Comparison of ENCODE assay signal across 8 cellular contexts in genomic region chr5:8864053-8864452, GRCh38.
DNase-seq lines count a peak whose midpoint lies in the region; ATAC-seq and TF ChIP-seq lines count a peak whose summit lies in the region.

No MANE protein-coding gene starts in this region.

- H3K4me3 ChIP-seq in GM12875 (ENCODE audit: low read depth, low read length) (no peak overlapping the region), astrocyte of the spinal cord (ENCODE audit: low read depth, low read length) (no peak overlapping the region), upper lobe of left lung (no peak overlapping the region)

- peaks cover 4% of the 10 kb centered on the region for H3K9me3 Mint-ChIP-seq in neural crest cell

- H3K27ac ChIP-seq in upper lobe of left lung = no peak overlapping the region

- H3K27ac Mint-ChIP-seq in neural crest cell (ENCODE audit: unreplicated experiment) = no peak overlapping the region

- TF ChIP-seq CTCF in GM12875 (IDR thresholded peaks at IDR 0.05; ENCODE audit: borderline replicate concordance, insufficient read depth, low read depth, low read length) (peak; percentile 60), astrocyte of the spinal cord (IDR thresholded peaks at IDR 0.05; ENCODE audit: low read depth, low read length) (peak; percentile 47), neural crest cell (conservative IDR thresholded peaks at IDR 0.05) (peak; percentile 57), upper lobe of left lung (IDR thresholded peaks at IDR 0.05) (no peak)

- ATAC-seq in upper lobe of left lung (ENCODE audit: low FRiP score in 2 of 2) = no peak

- no peaks in the 10 kb centered on the region for H3K27me3 ChIP-seq in upper lobe of left lung

- no peaks in the 10 kb centered on the region for H3K4me1 ChIP-seq in upper lobe of left lung

- no peaks in the 10 kb centered on the region for H3K9me3 ChIP-seq in upper lobe of left lung

- H3K4me1 Mint-ChIP-seq in neural crest cell = peaks cover 22% of the 10 kb centered on the region

- WGBS in upper lobe of left lung, 2 donors = 55 to 63% methylated on average over 4 of the region's 4 CpGs

- no peaks in the 10 kb centered on the region for H3K27me3 Mint-ChIP-seq in neural crest cell (ENCODE audit: low read depth)

- TF ChIP-seq EP300 in upper lobe of left lung (IDR thresholded peaks at IDR 0.05) = no peak

- H3K36me3 ChIP-seq in upper lobe of left lung = no peaks in the 10 kb centered on the region

- peak; percentile 15 for DNase-seq in KBM-7
- no peak for DNase-seq in astrocyte of the spinal cord (ENCODE audit: low read depth, low spot score)
- DNase-seq in neural crest cell (ENCODE audit: low read depth, low spot score) = no peak
- no peak for DNase-seq in stimulated activated naive CD4-positive, alpha-beta T cell treated with Interleukin-2 at 50 U/mL for 16 hours (lab: John Stamatoyannopoulos, UW)
- no peak for DNase-seq in activated T-cell treated with anti-CD3 and anti-CD28 coated beads, Interleukin-2, amount 50 U/mL, for 48 hours
- no peak for DNase-seq in T1000 (lab: John Stamatoyannopoulos, UW)
- no peak for DNase-seq in upper lobe of left lung

- no peak overlapping the region for H3K4me3 Mint-ChIP-seq in neural crest cell

- in situ Hi-C loops in KBM-7 (cut with MboI; ENCODE audit: low pct_unique_long_range_greater_than_20kb, low sequenced_read_pairs) = no loop called here
- in situ Hi-C loops in astrocyte of the spinal cord (cut with HindIII; ENCODE audit: low sequenced_read_pairs) = no loop called here

- peaks cover 3% of the 10 kb centered on the region for H3K36me3 Mint-ChIP-seq in neural crest cell (ENCODE audit: low read depth)

- TF ChIP-seq POLR2A in upper lobe of left lung (IDR thresholded peaks at IDR 0.05) = no peak

Comparison
In these comparisons a context has a peak if more than half of its experiments do, and no peak if none do; other contexts are left out.
1. CTCF ChIP-seq: peak in GM12875 (single experiment), astrocyte of the spinal cord (single experiment) and neural crest cell (single experiment); none in upper lobe of left lung (0 of 6).